In genomic region chr1:85623061-85623471, GRCh38 we compare ENCODE assay signal across 1 cellular context.
A peak's percentile ranks its signal among the peaks of the same experiment; 100 is the strongest.
TF ChIP-seq lines count a peak whose summit lies in the region.

No MANE protein-coding gene starts in this region.

TF ChIP-seq in HEK293, 187 proteins besides CTCF, POLR2A, EP300 and RAD21 (continued from another document):
- 0 out of 2 replicates have a peak, but pooled peaks have one; percentile 26 for TF ChIP-seq ZNF398 (tag by site-specific recombination; IDR thresholded peaks at IDR 0.05)
- 0 out of 2 replicates have a peak, but pooled peaks have one; percentile 23 for TF ChIP-seq GFI1B (tag by site-specific recombination; IDR thresholded peaks at IDR 0.05)
